1 cellular context compared by ENCODE assay signal in genomic region chr15:65916664-65917406, GRCh38.
TF ChIP-seq lines count a peak whose summit lies in the region.

No MANE protein-coding gene starts in this region.

TF ChIP-seq in HCT116, 20 proteins besides CTCF, POLR2A, EP300 and RAD21 (continued from another document):
- no peak for TF ChIP-seq REST (IDR thresholded peaks at IDR 0.05; ENCODE audit: low read depth)
TF ChIP-seq in HCT116: peak in this region for 0.
